ENCODE assay signal across 28 cellular contexts in genomic region chr18:62950246-62950645, GRCh38.
"Had no signal": no experiment of that assay in that cellular context is flagged by ENCODE, and none has a peak within 500 bp of the region (broad histone marks: within the 10 kb centered on the region; RNA-seq: fewer than 3 reads in every experiment).

No MANE protein-coding gene starts in this region.

- H3K9me3 ChIP-seq: gastrocnemius medialis, left lung, lower lobe of right lung, psoas muscle, sigmoid colon, upper lobe of left lung, vagina had no signal

- DNase-seq: activated CD4-positive, alpha-beta T cell treated with anti-CD3 and anti-CD28 coated beads for 36 hours; activated CD4-positive, CD25-positive, alpha-beta regulatory T cell; activated CD8-positive, alpha-beta memory T cell treated with anti-CD3 and anti-CD28 coated beads, Interleukin-2, amount 10 ng/mL, durations not matched to agents 7 days and 5 days; activated CD8-positive, alpha-beta T cell treated with anti-CD3 and anti-CD28 coated beads, Interleukin-2, amount 10 ng/mL, durations not matched to agents 7 days and 5 days; activated naive CD8-positive, alpha-beta T cell treated with anti-CD3 and anti-CD28 coated beads, Interleukin-2, amount 50 U/mL, for 24 hours; activated T-cell treated with anti-CD3 and anti-CD28 coated beads, Interleukin-2, amount 50 U/mL, for 48 hours; effector memory CD4-positive, alpha-beta T cell; erythroblast; glutamatergic neuron; mesenchymal stem cell; naive thymus-derived CD8-positive, alpha-beta T cell; occipital lobe; psoas muscle; sigmoid colon; small intestine; stimulated activated CD4-positive, alpha-beta T cell treated with anti-CD3 and anti-CD28 coated beads, Interleukin-4, amount 100 ng/mL, for 24 hours; stimulated activated naive CD8-positive, alpha-beta T cell treated with anti-CD3 and anti-CD28 coated beads, Interleukin-15, amount 100 ng/mL, for 72 hours had no signal

- ATAC-seq: activated CD4-positive, alpha-beta T cell treated with anti-CD3 and anti-CD28 coated beads for 36 hours; activated CD8-positive, alpha-beta memory T cell treated with anti-CD3 and anti-CD28 coated beads, Interleukin-2, amount 10 ng/mL, durations not matched to agents 7 days and 5 days; activated CD8-positive, alpha-beta T cell treated with anti-CD3 and anti-CD28 coated beads, Interleukin-2, amount 10 ng/mL, durations not matched to agents 7 days and 5 days; activated naive CD8-positive, alpha-beta T cell treated with anti-CD3 and anti-CD28 coated beads, Interleukin-2, amount 50 U/mL, for 24 hours; gastrocnemius medialis; naive thymus-derived CD8-positive, alpha-beta T cell; psoas muscle; stimulated activated memory B cell treated with anti-CD40 and anti-IgM and Interleukin-4, amounts not matched to agents 10 μg/mL and 1 μg/mL and 100 μg/mL, for 72 hours; stimulated activated naive CD8-positive, alpha-beta T cell treated with anti-CD3 and anti-CD28 coated beads, Interleukin-15, amount 100 ng/mL, for 72 hours had no signal

- H3K4me1 ChIP-seq: gastrocnemius medialis, parathyroid adenoma, psoas muscle, sigmoid colon, vagina had no signal

- H3K4me3 Mint-ChIP-seq: activated CD4-positive, alpha-beta T cell treated with anti-CD3 and anti-CD28 coated beads for 36 hours; activated CD8-positive, alpha-beta memory T cell treated with anti-CD3 and anti-CD28 coated beads, Interleukin-2, amount 10 ng/mL, durations not matched to agents 7 days and 5 days; activated CD8-positive, alpha-beta T cell treated with anti-CD3 and anti-CD28 coated beads, Interleukin-2, amount 10 ng/mL, durations not matched to agents 7 days and 5 days; activated naive CD4-positive, alpha-beta T cell treated with anti-CD3 and anti-CD28 coated beads, Interleukin-2, amount 50 U/mL, for 24 hours; activated naive CD8-positive, alpha-beta T cell treated with anti-CD3 and anti-CD28 coated beads, Interleukin-2, amount 50 U/mL, for 24 hours; central memory CD8-positive, alpha-beta T cell; naive thymus-derived CD8-positive, alpha-beta T cell; neural crest cell; stimulated activated memory B cell treated with anti-CD40 and anti-IgM and Interleukin-4, amounts not matched to agents 10 μg/mL and 1 μg/mL and 100 μg/mL, for 72 hours; stimulated activated naive CD8-positive, alpha-beta T cell treated with anti-CD3 and anti-CD28 coated beads, Interleukin-15, amount 100 ng/mL, for 72 hours had no signal

- H3K9me3 Mint-ChIP-seq: activated naive CD4-positive, alpha-beta T cell treated with anti-CD3 and anti-CD28 coated beads, Interleukin-2, amount 50 U/mL, for 24 hours; activated naive CD8-positive, alpha-beta T cell treated with anti-CD3 and anti-CD28 coated beads, Interleukin-2, amount 50 U/mL, for 24 hours; activated T-helper 2 cell treated with anti-CD3 and anti-CD28 coated beads, Interferon-gamma antibody, Interleukin-2, Interleukin-4, amounts not matched to agents 10 μg/mL and 5 μg/mL and 100 μg/mL, durations not matched to agents 14 hours and 24 hours and 36 hours; central memory CD8-positive, alpha-beta T cell; naive thymus-derived CD8-positive, alpha-beta T cell; neural crest cell; stimulated activated memory B cell treated with anti-CD40 and anti-IgM and Interleukin-4, amounts not matched to agents 10 μg/mL and 1 μg/mL and 100 μg/mL, for 72 hours; stimulated activated naive CD8-positive, alpha-beta T cell treated with anti-CD3 and anti-CD28 coated beads, Interleukin-15, amount 100 ng/mL, for 72 hours had no signal

- H3K27me3 ChIP-seq: gastrocnemius medialis, left lung, sigmoid colon, upper lobe of left lung, vagina had no signal

- H3K27ac Mint-ChIP-seq: activated CD4-positive, alpha-beta T cell treated with anti-CD3 and anti-CD28 coated beads for 36 hours; activated CD8-positive, alpha-beta memory T cell treated with anti-CD3 and anti-CD28 coated beads, Interleukin-2, amount 10 ng/mL, durations not matched to agents 7 days and 5 days; activated CD8-positive, alpha-beta T cell treated with anti-CD3 and anti-CD28 coated beads, Interleukin-2, amount 10 ng/mL, durations not matched to agents 7 days and 5 days; activated naive CD4-positive, alpha-beta T cell treated with anti-CD3 and anti-CD28 coated beads, Interleukin-2, amount 50 U/mL, for 24 hours; activated naive CD8-positive, alpha-beta T cell treated with anti-CD3 and anti-CD28 coated beads, Interleukin-2, amount 50 U/mL, for 24 hours; activated T-helper 2 cell treated with anti-CD3 and anti-CD28 coated beads, Interferon-gamma antibody, Interleukin-2, Interleukin-4, amounts not matched to agents 10 μg/mL and 5 μg/mL and 100 μg/mL, durations not matched to agents 14 hours and 24 hours and 36 hours; naive thymus-derived CD8-positive, alpha-beta T cell; stimulated activated memory B cell treated with anti-CD40 and anti-IgM and Interleukin-4, amounts not matched to agents 10 μg/mL and 1 μg/mL and 100 μg/mL, for 72 hours; stimulated activated naive CD8-positive, alpha-beta T cell treated with anti-CD3 and anti-CD28 coated beads, Interleukin-15, amount 100 ng/mL, for 72 hours had no signal

- H3K4me3 ChIP-seq: gastrocnemius medialis, left lung, lower lobe of right lung, psoas muscle, sigmoid colon, upper lobe of left lung, vagina had no signal

- H3K4me1 Mint-ChIP-seq: stimulated activated memory B cell treated with anti-CD40 and anti-IgM and Interleukin-4, amounts not matched to agents 10 μg/mL and 1 μg/mL and 100 μg/mL, for 72 hours had no signal

- H3K27ac ChIP-seq: gastrocnemius medialis, lower lobe of right lung, parathyroid adenoma, psoas muscle, sigmoid colon, vagina had no signal
